ENCODE assay signal across 9 cellular contexts in genomic region chr12:120847392-120848157, GRCh38. TPM values are rescaled to one million over a fixed set of nuclear protein-coding genes. Genes with fewer than 3 reads are reported as not detected.
DNase-seq lines count a peak whose midpoint lies in the region; ATAC-seq lines count a peak whose summit lies in the region.
"Had no signal": no experiment of that assay in that cellular context is flagged by ENCODE, and none has a peak within 500 bp of the region (broad histone marks: within the 10 kb centered on the region; RNA-seq: fewer than 3 reads in every experiment).

No MANE protein-coding gene starts in this region.

- no peak overlapping the region for H2BK12ac ChIP-seq in mesenchymal stem cell (ENCODE audit: low read length in 2 of 2)

- H3K36me3 ChIP-seq in mesenchymal stem cell (ENCODE audit: control insufficient read depth in 1 of 2, insufficient read depth in 2 of 2, low read depth in 1 of 2, low read length in 2 of 2), result peaks cover 0 to 6% of the 10 kb centered on the region in 2 experiments

- H3K27me3 Mint-ChIP-seq in dendritic cell treated with granulocyte-macrophage colony-stimulating factor and Interleukin-4, amounts not matched to agents 40 ng/mL and 50 ng/mL, for 4 days, result no peaks in the 10 kb centered on the region

- H4K91ac ChIP-seq in mesenchymal stem cell (ENCODE audit: low read length), result no peak overlapping the region

- H4K8ac ChIP-seq in mesenchymal stem cell (ENCODE audit: low read length), result no peak overlapping the region

- H3K9me3 Mint-ChIP-seq in dendritic cell treated with granulocyte-macrophage colony-stimulating factor and Interleukin-4, amounts not matched to agents 40 ng/mL and 50 ng/mL, for 4 days, result no peaks in the 10 kb centered on the region

- H2BK120ac ChIP-seq in mesenchymal stem cell (ENCODE audit: low read depth, low read length), result no peak overlapping the region

- no peak overlapping the region for H2BK5ac ChIP-seq in mesenchymal stem cell (ENCODE audit: low read depth, low read length, poor library complexity, severe bottlenecking)

- H3K4me1 ChIP-seq in mesenchymal stem cell (ENCODE audit: control insufficient read depth, insufficient read depth, low read depth, low read length), result peaks cover 5% of the 10 kb centered on the region

- no peak overlapping the region for H3K4ac ChIP-seq in mesenchymal stem cell (ENCODE audit: low read depth in 1 of 2, low read length in 2 of 2)

- ATAC-seq in GM21360 (IDR thresholded peaks at IDR 0.05; ENCODE audit: unreplicated experiment), result peak; percentile 55
- peak; percentile 53 for ATAC-seq in HG03565 (IDR thresholded peaks at IDR 0.05; ENCODE audit: unreplicated experiment)
- ATAC-seq in HG03139 (IDR thresholded peaks at IDR 0.05; ENCODE audit: unreplicated experiment), result no peak

- H2BK15ac ChIP-seq in mesenchymal stem cell (ENCODE audit: low read depth, poor library complexity, severe bottlenecking), result no peak overlapping the region

- no peak overlapping the region for H2AK5ac ChIP-seq in mesenchymal stem cell (ENCODE audit: low read length, severe bottlenecking)

- H3K4me3 ChIP-seq in mesenchymal stem cell (ENCODE audit: insufficient read depth in 1 of 2, low read depth in 1 of 2, low read length in 2 of 2), result no peak overlapping the region

- peak overlapping the region; percentile 56 for H3K27ac Mint-ChIP-seq in dendritic cell treated with granulocyte-macrophage colony-stimulating factor and Interleukin-4, amounts not matched to agents 40 ng/mL and 50 ng/mL, for 4 days

- H3K4me3 Mint-ChIP-seq in dendritic cell treated with granulocyte-macrophage colony-stimulating factor and Interleukin-4, amounts not matched to agents 40 ng/mL and 50 ng/mL, for 4 days, result no peak overlapping the region

- no peaks in the 10 kb centered on the region for H3K9me3 ChIP-seq in mesenchymal stem cell (ENCODE audit: control insufficient read depth, low read length)

- H3K27me3 ChIP-seq in mesenchymal stem cell (ENCODE audit: control insufficient read depth in 1 of 2, insufficient read depth in 1 of 2, low read length in 2 of 2), result no peaks in the 10 kb centered on the region

- H3K36me3 Mint-ChIP-seq in dendritic cell treated with granulocyte-macrophage colony-stimulating factor and Interleukin-4, amounts not matched to agents 40 ng/mL and 50 ng/mL, for 4 days (ENCODE audit: low read depth), result peaks cover 10% of the 10 kb centered on the region

- intact Hi-C loops in dendritic cell treated with granulocyte-macrophage colony-stimulating factor and Interleukin-4, amounts not matched to agents 40 ng/mL and 50 ng/mL, for 4 days (cut with micrococcal nuclease), result no loop called here

- H3K18ac ChIP-seq in mesenchymal stem cell (ENCODE audit: low read depth in 1 of 2, low read length in 2 of 2), result no peak overlapping the region

- H3K14ac ChIP-seq in mesenchymal stem cell (ENCODE audit: low read length in 2 of 2), result no peak overlapping the region

- WGBS in mesenchymal stem cell, result 77% methylated on average over 6 of the region's 7 CpGs

- no peak overlapping the region for H3K23ac ChIP-seq in mesenchymal stem cell (ENCODE audit: low read length in 2 of 2)

- DNase-seq in EH (ENCODE audit: low read depth) (peak; percentile 25), mesenchymal stem cell (no peak)
- DNase-seq in stimulated activated CD4-positive, alpha-beta T cell treated with anti-CD3 and anti-CD28 coated beads, Interleukin-4, amount 100 ng/mL, for 4 hours, result no peak
- DNase-seq in activated CD4-positive, CD25-positive, alpha-beta regulatory T cell treated with anti-CD3 and anti-CD28 coated beads, Interleukin-2, amount 50 U/mL, for 72 hours, result no peak
- DNase-seq: DMS 273 treated with DMSO at 0.1 percent for 48 hours had no signal

- no peak overlapping the region for H3K27ac ChIP-seq in mesenchymal stem cell (ENCODE audit: low read length, poor library complexity, severe bottlenecking)

- peaks cover 64% of the 10 kb centered on the region for H3K4me1 Mint-ChIP-seq in dendritic cell treated with granulocyte-macrophage colony-stimulating factor and Interleukin-4, amounts not matched to agents 40 ng/mL and 50 ng/mL, for 4 days (ENCODE audit: low read depth)

- no peak overlapping the region for H2AFZ ChIP-seq in mesenchymal stem cell (ENCODE audit: low read depth, low read length)

- no peak overlapping the region for H3K9ac ChIP-seq in mesenchymal stem cell (ENCODE audit: low read length)

- no peak overlapping the region for H3K4me2 ChIP-seq in mesenchymal stem cell (ENCODE audit: low read length, poor library complexity, severe bottlenecking)

- H3K79me1 ChIP-seq in mesenchymal stem cell (replicated peaks; ENCODE audit: low read length, poor library complexity, severe bottlenecking), result peaks cover 34% of the 10 kb centered on the region

RNA-seq across cellular contexts. Expression of gene SPPL3, which starts 56.6 kb away (rescaled TPM):
- polyA plus RNA-seq in mesenchymal stem cell (2013, experiment 1 of 2), result 64.9 TPM
- 67.8 TPM for polyA plus RNA-seq in mesenchymal stem cell (2013, experiment 2 of 2)
